Comparison of ENCODE assay signal across 8 cellular contexts in genomic region chr1:223143760-223144248, GRCh38. TPM values are rescaled to one million over a fixed set of nuclear protein-coding genes. Genes with fewer than 3 reads are reported as not detected.
DNase-seq lines count a peak whose midpoint lies in the region; ATAC-seq and TF ChIP-seq lines count a peak whose summit lies in the region.

No MANE protein-coding gene starts in this region.

- intact Hi-C loops in mammary epithelial cell (cut with micrococcal nuclease), result loop anchor here (5.0 kb wide), 1 partner anchor 88 kb away; no protein-coding TSS in a partner anchor

- no TSS peak for BruUV-seq in mammary epithelial cell (replicated peaks; lab: Mats Ljungman, UMichigan)

- ATAC-seq in HG03095 (IDR thresholded peaks at IDR 0.05; ENCODE audit: unreplicated experiment), result peak; percentile 41

- peaks cover 4% of the 10 kb centered on the region for H3K4me1 ChIP-seq in mammary epithelial cell (ENCODE audit: insufficient read depth, low read length)

- H3K27ac ChIP-seq in mammary epithelial cell (ENCODE audit: insufficient read depth, low read depth, low read length), result no peak overlapping the region
- peak overlapping the region; percentile 48 for H3K27ac ChIP-seq in neural cell (ENCODE audit: low read length)

- H3K4me2 ChIP-seq in mammary epithelial cell (ENCODE audit: insufficient read depth, low read depth, low read length), result no peak overlapping the region
- no peak overlapping the region for H3K4me2 ChIP-seq in neural cell (ENCODE audit: low read length)

- peak overlapping the region; percentile 86 for H2AFZ ChIP-seq in mammary epithelial cell (ENCODE audit: low read depth, low read length)
- no peak overlapping the region for H2AFZ ChIP-seq in neural cell (ENCODE audit: low read depth, low read length)

- no peaks in the 10 kb centered on the region for H3K9me2 ChIP-seq in neural cell (ENCODE audit: insufficient read depth, low read length)

- no peak for TF ChIP-seq RAD21 in neural cell (conservative IDR thresholded peaks at IDR 0.05)

- TF ChIP-seq EP300 in neural cell (conservative IDR thresholded peaks at IDR 0.05; ENCODE audit: poor library complexity, severe bottlenecking), result peak; percentile 40

- CTCF ChIA-PET in mammary epithelial cell (lab: Charles Lee; ENCODE audit: low non-redundant PET), result interaction anchor here (0.7 to 0.8 kb wide), 2 partner anchors 10 to 68 kb away, joined by 3 to 4 read pairs; no protein-coding TSS in a partner anchor

- 98% methylated on average over 5 of the region's 9 CpGs for WGBS in mammary epithelial cell (ENCODE audit: low coverage, missing lambda C conversion rate)

- H3K36me3 ChIP-seq in mammary epithelial cell (ENCODE audit: insufficient read depth, low read length), result no peaks in the 10 kb centered on the region
- H3K36me3 ChIP-seq in neural cell (ENCODE audit: insufficient read depth, low read length), result no peaks in the 10 kb centered on the region

- no peaks in the 10 kb centered on the region for H3F3A ChIP-seq in neural cell (ENCODE audit: insufficient read depth, low read length, poor library complexity, severe bottlenecking)

- TF ChIP-seq CTCF in GM10266 (IDR thresholded peaks at IDR 0.05; ENCODE audit: control insufficient read depth, insufficient read depth, low read depth, missing control alignments) (no peak), mammary epithelial cell (conservative IDR thresholded peaks at IDR 0.05 in 1 of 2, IDR thresholded peaks at IDR 0.05 in 1 of 2; ENCODE audit: extremely low read depth in 1 of 2, insufficient read depth in 1 of 2, low read depth in 1 of 2, low read length in 2 of 2) (no peak), neural cell (IDR thresholded peaks at IDR 0.05; ENCODE audit: poor library complexity, severe bottlenecking) (peak; percentile 9)

- in situ Hi-C loops in mammary epithelial cell (cut with MboI; ENCODE audit: low sequenced_read_pairs in 2 of 2), result no loop called here

- H3K79me2 ChIP-seq in mammary epithelial cell (ENCODE audit: insufficient read depth, low read length) (no peaks in the 10 kb centered on the region), neural cell (replicated peaks; ENCODE audit: insufficient read depth, low read length) (no peaks in the 10 kb centered on the region)

- no peak overlapping the region for H3K9ac ChIP-seq in mammary epithelial cell (ENCODE audit: insufficient read depth, low read length)
- H3K9ac ChIP-seq in neural cell (ENCODE audit: low read length), result peak overlapping the region; percentile 4

- dilution Hi-C loops in mammary epithelial cell (cut with HindIII; ENCODE audit: low sequenced_read_pairs), result no loop called here

- DNase-seq in GM10266 (ENCODE audit: extremely low spot score) (peak; percentile 57), RPMI8226 (peak; percentile 92), mammary epithelial cell (no peak), NCI-H446 treated with DMSO at 0.1 percent for 48 hours (lab: John Stamatoyannopoulos, UW) (no peak), cerebellar nuclear complex (lab: John Stamatoyannopoulos, UW) (no peak), HT-29 (ENCODE audit: low spot score) (no peak)

- H3K27me3 ChIP-seq in mammary epithelial cell (ENCODE audit: insufficient read depth, low read length), result no peaks in the 10 kb centered on the region
- no peaks in the 10 kb centered on the region for H3K27me3 ChIP-seq in neural cell (ENCODE audit: insufficient read depth, low read depth, low read length)

- no peaks in the 10 kb centered on the region for H4K20me1 ChIP-seq in mammary epithelial cell (ENCODE audit: insufficient read depth, low read length)
- H4K20me1 ChIP-seq in neural cell (ENCODE audit: insufficient read depth), result no peaks in the 10 kb centered on the region

- H3K9me3 ChIP-seq in mammary epithelial cell (replicated peaks; ENCODE audit: insufficient read depth, low read length) (no peaks in the 10 kb centered on the region), neural cell (ENCODE audit: low read length) (peaks cover 4% of the 10 kb centered on the region)

- no peak overlapping the region for H3K4me3 ChIP-seq in mammary epithelial cell (replicated peaks in 1 of 3; ENCODE audit: insufficient read depth in 1 of 3, low read depth in 2 of 3, low read length in 3 of 3)
- H3K4me3 ChIP-seq in neural cell (ENCODE audit: low read length), result peak overlapping the region; percentile 63

TF ChIP-seq in neural cell, 6 proteins besides CTCF, POLR2A, EP300 and RAD21:
- no peak for TF ChIP-seq EZH2 (IDR thresholded peaks at IDR 0.05; ENCODE audit: borderline replicate concordance, insufficient read depth, low read length, poor library complexity, severe bottlenecking)
- peak; percentile 31 for TF ChIP-seq POLR2AphosphoS5 (IDR thresholded peaks at IDR 0.05)
- TF ChIP-seq MXI1 (conservative IDR thresholded peaks at IDR 0.05; ENCODE audit: poor library complexity, severe bottlenecking), result no peak
TF ChIP-seq in neural cell: peak in this region for 1.

RNA-seq across cellular contexts. Expression of gene TLR5, which starts 0.8 kb away (rescaled TPM):
- total RNA-seq in mammary epithelial cell, result 1 to 10 TPM; 1.3 to 1.5 TPM
- polyA plus RNA-seq in mammary epithelial cell, result 1.1 TPM
- polyA minus RNA-seq in mammary epithelial cell, result not detected
- not detected in 2 replicates for polyA plus RNA-seq in neural cell
- polyA minus RNA-seq in neural cell, result 0.24 and 1.9 TPM in 2 replicates
- total RNA-seq in HT-29 (2014; rRNA removed; shearing (Covaris generic)), result 0.08 and 0.38 TPM in 2 replicates

Comparison
In these comparisons a context has a peak if more than half of its experiments do, and no peak if none do; other contexts are left out.
1. DNase-seq: peak in GM10266 (single experiment) and RPMI8226 (single experiment); none in mammary epithelial cell (single experiment), NCI-H446 treated with DMSO at 0.1 percent for 48 hours (single experiment), cerebellar nuclear complex (0 of 2) and HT-29 (single experiment).